8 cellular contexts compared by ENCODE assay signal in genomic region chr2:176637497-176638166, GRCh38.
DNase-seq lines count a peak whose midpoint lies in the region; FAIRE-seq and TF ChIP-seq lines count a peak whose summit lies in the region.

No MANE protein-coding gene starts in this region.

- DNase-seq in NCI-H510A treated with DMSO at 0.1 percent for 48 hours (lab: John Stamatoyannopoulos, UW): peak; percentile 50
- DNase-seq in NCI-H510A (lab: John Stamatoyannopoulos, UW): no peak
- peak; percentile 65 for DNase-seq in H54 (ENCODE audit: insufficient read length, low spot score)
- peak; percentile 74 for DNase-seq in NCI-H146 (lab: John Stamatoyannopoulos, UW)
- peak; percentile 78 for DNase-seq in amniotic epithelial cell (ENCODE audit: low read depth)
- no peak for DNase-seq in NCI-H1436 (lab: John Stamatoyannopoulos, UW)

- peak overlapping the region; percentile 94 for H3K4me2 ChIP-seq in skeletal muscle satellite cell (ENCODE audit: low read length)

- no peak overlapping the region for H3K27ac ChIP-seq in iPS-18a (ENCODE audit: low read length)

- H3K9ac ChIP-seq in iPS-18a (ENCODE audit: low read length) (no peak overlapping the region), skeletal muscle satellite cell (ENCODE audit: low read depth, low read length) (peak overlapping the region; percentile 87)

- FAIRE-seq in H54 (lab: Jason Lieb, UNC): no peak

- H3K4me1 ChIP-seq in iPS-18a (ENCODE audit: control insufficient read depth, low read depth, low read length): no peaks in the 10 kb centered on the region
- H3K4me1 ChIP-seq in skeletal muscle satellite cell (ENCODE audit: control insufficient read depth, insufficient read depth, low read length): peaks cover 45% of the 10 kb centered on the region

- H3K9me3 ChIP-seq in iPS-18a (ENCODE audit: control insufficient read depth, low read depth, low read length) (no peaks in the 10 kb centered on the region), skeletal muscle satellite cell (replicated peaks; ENCODE audit: low read length) (no peaks in the 10 kb centered on the region)

- H3K27me3 ChIP-seq in iPS-18a (ENCODE audit: control insufficient read depth, insufficient read depth, low read length): peaks cover 78% of the 10 kb centered on the region
- no peaks in the 10 kb centered on the region for H3K27me3 ChIP-seq in skeletal muscle satellite cell (ENCODE audit: control insufficient read depth, insufficient read depth, low read length)

- peak; percentile 75; the same call in 1 of the 2 replicates for TF ChIP-seq POLR2A in H54 (IDR thresholded peaks at IDR 0.05; ENCODE audit: low read depth, low read length)

- H3K4me3 ChIP-seq in iPS-18a (ENCODE audit: low read length) (peak overlapping the region; percentile 59), skeletal muscle satellite cell (ENCODE audit: low read length) (peak overlapping the region; percentile 84)

- no peaks in the 10 kb centered on the region for H3K36me3 ChIP-seq in iPS-18a (ENCODE audit: control insufficient read depth, low read depth, low read length)
- no peaks in the 10 kb centered on the region for H3K36me3 ChIP-seq in skeletal muscle satellite cell (ENCODE audit: insufficient read depth, low read length)

Comparison
In these comparisons a context has a peak if more than half of its experiments do, and no peak if none do; other contexts are left out.
1. DNase-seq: peak in NCI-H510A treated with DMSO at 0.1 percent for 48 hours (single experiment), H54 (single experiment), NCI-H146 (single experiment) and amniotic epithelial cell (single experiment); none in NCI-H510A (single experiment) and NCI-H1436 (single experiment).